ENCODE assay signal across 13 cellular contexts in the genomic region with DNA sequence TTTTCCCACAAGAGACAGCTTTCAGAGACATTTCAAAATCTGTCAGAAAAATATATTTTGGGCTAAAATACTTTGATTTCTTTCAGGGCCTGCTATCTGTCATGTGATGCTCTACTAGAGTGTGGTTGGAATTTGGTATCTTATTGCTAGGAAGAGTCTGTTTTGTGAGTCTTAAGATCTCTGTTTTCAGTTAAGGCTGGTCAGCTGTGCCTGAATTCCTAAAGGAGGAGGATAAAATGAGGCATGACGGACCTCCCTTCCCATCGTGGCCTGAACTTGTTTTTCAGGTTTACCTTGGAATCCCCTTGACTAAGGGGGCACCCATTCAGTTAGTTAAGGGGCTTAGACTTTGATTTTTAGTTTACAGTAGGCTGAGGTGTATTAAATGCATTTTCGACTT. TPM values are rescaled to one million over a fixed set of nuclear protein-coding genes. Genes with fewer than 3 reads are reported as not detected.
A peak's percentile ranks its signal among the peaks of the same experiment; 100 is the strongest.
DNase-seq lines count a peak whose midpoint lies in the region; ATAC-seq and TF ChIP-seq lines count a peak whose summit lies in the region.
"Had no signal": no experiment of that assay in that cellular context is flagged by ENCODE, and none has a peak within 500 bp of the region (broad histone marks: within the 10 kb centered on the region; RNA-seq: fewer than 3 reads in every experiment).

No MANE protein-coding gene starts in this region.

- H3K9me3 Mint-ChIP-seq in activated CD4-positive, alpha-beta T cell treated with anti-CD3 and anti-CD28 coated beads, Interleukin-2, amount 10 ng/mL, durations not matched to agents 24 days and 14 days, result no peaks in the 10 kb centered on the region

- no peak overlapping the region for H3K4me3 Mint-ChIP-seq in activated CD4-positive, alpha-beta T cell treated with anti-CD3 and anti-CD28 coated beads, Interleukin-2, amount 10 ng/mL, durations not matched to agents 24 days and 14 days

- H3K4me1 Mint-ChIP-seq in activated CD4-positive, alpha-beta T cell treated with anti-CD3 and anti-CD28 coated beads, Interleukin-2, amount 10 ng/mL, durations not matched to agents 24 days and 14 days, result peaks cover 51% of the 10 kb centered on the region

- H3K27ac Mint-ChIP-seq in activated CD4-positive, alpha-beta T cell treated with anti-CD3 and anti-CD28 coated beads, Interleukin-2, amount 10 ng/mL, durations not matched to agents 24 days and 14 days, result peak overlapping the region; percentile 5

- intact Hi-C loops in activated CD4-positive, alpha-beta T cell treated with anti-CD3 and anti-CD28 coated beads, Interleukin-2, amount 10 ng/mL, durations not matched to agents 24 days and 14 days (cut with micrococcal nuclease), result no loop called here

- ATAC-seq in GM21381 (IDR thresholded peaks at IDR 0.05; ENCODE audit: unreplicated experiment), result no peak

- no peak for TF ChIP-seq CTCF in brain microvascular endothelial cell (IDR thresholded peaks at IDR 0.05; ENCODE audit: low read depth, low read length, missing control alignments)
- no peak for TF ChIP-seq CTCF in suprapubic skin (IDR thresholded peaks at IDR 0.05)

- no peak for TF ChIP-seq POLR2A in suprapubic skin (IDR thresholded peaks at IDR 0.05)

- H3K27me3 ChIP-seq in brain microvascular endothelial cell (replicated peaks), result no peaks in the 10 kb centered on the region
- no peaks in the 10 kb centered on the region for H3K27me3 ChIP-seq in suprapubic skin

- peaks cover 35% of the 10 kb centered on the region for H3K36me3 ChIP-seq in brain microvascular endothelial cell (replicated peaks)
- H3K36me3 ChIP-seq in suprapubic skin, result no peaks in the 10 kb centered on the region

- H3K27ac ChIP-seq in brain microvascular endothelial cell, result peak overlapping the region; percentile 82
- peak overlapping the region; percentile 60 for H3K27ac ChIP-seq in suprapubic skin

- peaks cover 48% of the 10 kb centered on the region for H3K36me3 Mint-ChIP-seq in activated CD4-positive, alpha-beta T cell treated with anti-CD3 and anti-CD28 coated beads, Interleukin-2, amount 10 ng/mL, durations not matched to agents 24 days and 14 days (ENCODE audit: low read depth)

- no peak for DNase-seq in activated CD4-positive, alpha-beta T cell treated with anti-CD3 and anti-CD28 coated beads, Interleukin-2, amount 10 ng/mL, durations not matched to agents 24 days and 14 days
- no peak for DNase-seq in activated CD4-positive, alpha-beta T cell treated with anti-CD3 and anti-CD28 coated beads for 48 hours
- DNase-seq in brain microvascular endothelial cell (no peak), kidney tubule cell (ENCODE audit: low spot score) (peak; percentile 50), suprapubic skin (ENCODE audit: low spot score in 2 of 2) (no peak), NCI-H526 (lab: John Stamatoyannopoulos, UW) (no peak)
- no peak for DNase-seq in NK-92 treated with Interleukin-12 subunit alpha and Interleukin-12 subunit beta, amount 100 ng/mL, for 24 hours (lab: John Stamatoyannopoulos, UW)
- DNase-seq: activated gamma-delta T cell; effector memory CD4-positive, alpha-beta T cell; GF-D8; NCI-H1092 treated with DMSO at 0.1 percent for 48 hours; retina had no signal

- peaks cover 60% of the 10 kb centered on the region for H3K4me1 ChIP-seq in suprapubic skin

- in situ Hi-C loops in brain microvascular endothelial cell (cut with HindIII; ENCODE audit: low pct_ligation_motif_present, low sequenced_read_pairs), result no loop called here

- TF ChIP-seq EP300 in suprapubic skin (IDR thresholded peaks at IDR 0.05), result no peak

- 52% methylated on average over 3 of the region's 3 CpGs for WGBS in suprapubic skin

- no peak overlapping the region for H3K4me3 ChIP-seq in brain microvascular endothelial cell (ENCODE audit: low read depth, low read length)
- no peak overlapping the region for H3K4me3 ChIP-seq in suprapubic skin

- no peaks in the 10 kb centered on the region for H3K9me3 ChIP-seq in suprapubic skin

- H3K27me3 Mint-ChIP-seq in activated CD4-positive, alpha-beta T cell treated with anti-CD3 and anti-CD28 coated beads, Interleukin-2, amount 10 ng/mL, durations not matched to agents 24 days and 14 days, result no peaks in the 10 kb centered on the region

RNA-seq across cellular contexts. Expression of a gene that starts 18.1 kb away (rescaled TPM):
- total RNA-seq in activated CD4-positive, alpha-beta T cell treated with anti-CD3 and anti-CD28 coated beads, Interleukin-2, amount 10 ng/mL, durations not matched to agents 24 days and 14 days, result 69.6 and 73.1 TPM in 2 replicates
- 10 to 100 TPM; 33.6 to 87.6 (median 44.0) TPM for total RNA-seq in suprapubic skin
